In genomic region chr19:43759515-43759914, GRCh38 we compare ENCODE assay signal across 10 cellular contexts. TPM values are rescaled to one million over a fixed set of nuclear protein-coding genes. Genes with fewer than 3 reads are reported as not detected.
A peak's percentile ranks its signal among the peaks of the same experiment; 100 is the strongest.
DNase-seq lines count a peak whose midpoint lies in the region; ATAC-seq and TF ChIP-seq lines count a peak whose summit lies in the region.
"Had no signal": no experiment of that assay in that cellular context is flagged by ENCODE, and none has a peak within 500 bp of the region (broad histone marks: within the 10 kb centered on the region; RNA-seq: fewer than 3 reads in every experiment).

No MANE protein-coding gene starts in this region.

- DNase-seq in GM10266 (ENCODE audit: extremely low spot score) (no peak), M059J (ENCODE audit: low read depth) (peak; percentile 88), astrocyte of the hippocampus (ENCODE audit: low read depth, low spot score) (peak; percentile 49), non-pigmented ciliary epithelial cell (ENCODE audit: low read depth) (peak; percentile 51), NCI-H2029 treated with DMSO at 0.1 percent for 48 hours (lab: John Stamatoyannopoulos, UW) (no peak), kidney glomerular epithelial cell (lab: John Stamatoyannopoulos, UW) (no peak)
- DNase-seq: activated naive CD4-positive, alpha-beta T cell treated with anti-CD3 and anti-CD28 coated beads, Interleukin-2, amount 50 U/mL, for 16 hours; left lung; NCI-H146 had no signal

- no peak for ATAC-seq in HG02623 (IDR thresholded peaks at IDR 0.05; ENCODE audit: unreplicated experiment)
- ATAC-seq: left lung had no signal

- peak; percentile 29 for TF ChIP-seq CTCF in GM10266 (IDR thresholded peaks at IDR 0.05; ENCODE audit: control insufficient read depth, insufficient read depth, low read depth, missing control alignments)

RNA-seq across cellular contexts. Expression of gene SMG9, which starts 4.8 kb away (rescaled TPM):
- 16.0 and 24.0 TPM in 2 replicates for total RNA-seq in M059J (2014; rRNA removed; shearing (Covaris generic))

RNA-seq across cellular contexts. Expression of gene KCNN4, which starts 21.3 kb away (rescaled TPM):
- 20.6 and 30.3 TPM in 2 replicates for total RNA-seq in M059J (2014; rRNA removed; shearing (Covaris generic))

RNA-seq across cellular contexts. Expression of gene LYPD5, which starts 42.7 kb away (rescaled TPM):
- total RNA-seq in M059J (2014; rRNA removed; shearing (Covaris generic)), result 2.1 and 5.5 TPM in 2 replicates

RNA-seq across cellular contexts. Expression of gene IRGC, which starts 43.6 kb away (rescaled TPM):
- total RNA-seq in M059J (2014; rRNA removed; shearing (Covaris generic)), result not detected in 2 replicates
- total RNA-seq: left lung had no signal

Comparison
In these comparisons a context has a peak if more than half of its experiments do, and no peak if none do; other contexts are left out.
1. DNase-seq: peak in M059J (single experiment), astrocyte of the hippocampus (single experiment) and non-pigmented ciliary epithelial cell (single experiment); none in GM10266 (single experiment), NCI-H2029 treated with DMSO at 0.1 percent for 48 hours (single experiment) and kidney glomerular epithelial cell (single experiment).